Comparison of ENCODE assay signal across 8 cellular contexts in genomic region chr21:44011123-44011773, GRCh38. TPM values are rescaled to one million over a fixed set of nuclear protein-coding genes. Genes with fewer than 3 reads are reported as not detected.
A peak's percentile ranks its signal among the peaks of the same experiment; 100 is the strongest.
DNase-seq lines count a peak whose midpoint lies in the region; ATAC-seq and TF ChIP-seq lines count a peak whose summit lies in the region.

No MANE protein-coding gene starts in this region.

- in situ Hi-C loops in astrocyte of the cerebellum (cut with HindIII; ENCODE audit: low sequenced_read_pairs): loop anchor here (5.0 kb wide), 1 partner anchor 99 kb away; no protein-coding TSS in a partner anchor

- H3K27me3 ChIP-seq in liver (ENCODE audit: control insufficient read depth in 4 of 4, insufficient read depth in 4 of 4, low read length in 3 of 4) (no peaks in the 10 kb centered on the region), tibial artery (no peaks in the 10 kb centered on the region)

- TF ChIP-seq RAD21 in liver (IDR thresholded peaks at IDR 0.05): no peak

- no peaks in the 10 kb centered on the region for H3K9me3 Mint-ChIP-seq in activated CD8-positive, alpha-beta memory T cell treated with anti-CD3 and anti-CD28 coated beads, Interleukin-2, amount 10 ng/mL, durations not matched to agents 7 days and 5 days (ENCODE audit: low read depth)

- CTCF ChIA-PET in activated CD8-positive, alpha-beta memory T cell treated with anti-CD3 and anti-CD28 coated beads, Interleukin-2, amount 10 ng/mL, durations not matched to agents 7 days and 5 days (lab: Charles Lee): interaction anchor here (0.9 to 1.4 kb wide), 2 partner anchors 11 to 80 kb away, joined by 3 read pairs; no protein-coding TSS in a partner anchor

- peak overlapping the region; percentile 87 for H3K27ac Mint-ChIP-seq in activated CD8-positive, alpha-beta memory T cell treated with anti-CD3 and anti-CD28 coated beads, Interleukin-2, amount 10 ng/mL, durations not matched to agents 7 days and 5 days

- 40% methylated on average over 20 of the region's 20 CpGs for WGBS in liver

- peaks cover 16% of the 10 kb centered on the region for H3K36me3 Mint-ChIP-seq in activated CD8-positive, alpha-beta memory T cell treated with anti-CD3 and anti-CD28 coated beads, Interleukin-2, amount 10 ng/mL, durations not matched to agents 7 days and 5 days

- DNase-seq in activated CD8-positive, alpha-beta memory T cell treated with anti-CD3 and anti-CD28 coated beads, Interleukin-2, amount 10 ng/mL, durations not matched to agents 7 days and 5 days: no peak
- DNase-seq in activated CD8-positive, alpha-beta memory T cell treated with anti-CD3 and anti-CD28 coated beads, Interleukin-2, amount 50 U/mL, for 4 hours: no peak
- DNase-seq in astrocyte of the cerebellum (ENCODE audit: low read depth) (no peak), tibial artery (no peak), DMS 273 treated with DMSO at 0.1 percent for 48 hours (lab: John Stamatoyannopoulos, UW) (no peak), KG1 (lab: John Stamatoyannopoulos, UW) (no peak), Kasumi-1 (lab: John Stamatoyannopoulos, UW) (no peak)

- peak overlapping the region; percentile 69 to 74 for H3K9ac ChIP-seq in liver (ENCODE audit: low read depth in 1 of 2, low read length in 2 of 2)

- TF ChIP-seq CTCF in astrocyte of the cerebellum (IDR thresholded peaks at IDR 0.05; ENCODE audit: low read depth, low read length, missing control alignments) (no peak), liver (IDR thresholded peaks at IDR 0.05; ENCODE audit: low read depth, low read length, missing input control) (no peak), tibial artery (IDR thresholded peaks at IDR 0.05) (no peak)

- no peak for ATAC-seq in activated CD8-positive, alpha-beta memory T cell treated with anti-CD3 and anti-CD28 coated beads, Interleukin-2, amount 10 ng/mL, durations not matched to agents 7 days and 5 days

- H3K36me3 ChIP-seq in liver (ENCODE audit: control insufficient read depth in 4 of 4, insufficient read depth in 3 of 4, low read depth in 1 of 4, low read length in 3 of 4) (no peaks in the 10 kb centered on the region), tibial artery (no peaks in the 10 kb centered on the region)

- intact Hi-C loops in tibial artery (cut with DNase I; ENCODE audit: low total_unique reads): loop anchor here (5.0 to 10.0 kb wide), 2 partner anchors 146 to 861 kb away; partner anchors contain the start of genes AGPAT3 and PTTG1IP

- peak overlapping the region; percentile 74 for H3K4me3 ChIP-seq in astrocyte of the cerebellum (ENCODE audit: low read depth, low read length)
- peak overlapping the region; percentile 83 to 100 (median 85) for H3K4me3 ChIP-seq in liver (ENCODE audit: low read depth in 1 of 3, low read length in 3 of 3)
- peak overlapping the region; percentile 87 to 91 for H3K4me3 ChIP-seq in tibial artery

- no peaks in the 10 kb centered on the region for H3K27me3 Mint-ChIP-seq in activated CD8-positive, alpha-beta memory T cell treated with anti-CD3 and anti-CD28 coated beads, Interleukin-2, amount 10 ng/mL, durations not matched to agents 7 days and 5 days

- peak overlapping the region; percentile 79 for H3K4me3 Mint-ChIP-seq in activated CD8-positive, alpha-beta memory T cell treated with anti-CD3 and anti-CD28 coated beads, Interleukin-2, amount 10 ng/mL, durations not matched to agents 7 days and 5 days

- H3K27ac ChIP-seq in liver (ENCODE audit: low read depth in 1 of 2, low read length in 2 of 2): peak overlapping the region; percentile 93 to 97
- H3K27ac ChIP-seq in tibial artery: peak overlapping the region; percentile 97 to 99

- no peaks in the 10 kb centered on the region for H3K9me3 ChIP-seq in liver (ENCODE audit: control insufficient read depth in 4 of 4, low read length in 3 of 4)
- no peaks in the 10 kb centered on the region for H3K9me3 ChIP-seq in tibial artery

- peaks cover 42% of the 10 kb centered on the region for H3K4me1 Mint-ChIP-seq in activated CD8-positive, alpha-beta memory T cell treated with anti-CD3 and anti-CD28 coated beads, Interleukin-2, amount 10 ng/mL, durations not matched to agents 7 days and 5 days

- H3K4me1 ChIP-seq in liver (ENCODE audit: control insufficient read depth in 4 of 4, insufficient read depth in 4 of 4, low read length in 3 of 4): peaks cover 8 to 35% (median 31%) of the 10 kb centered on the region in 4 donors
- peaks cover 0 to 42% (median 29%) of the 10 kb centered on the region in 4 donors for H3K4me1 ChIP-seq in tibial artery

TF ChIP-seq in liver, 16 proteins besides CTCF, POLR2A, EP300 and RAD21:
- no peak for TF ChIP-seq YY1 (IDR thresholded peaks at IDR 0.05)
- TF ChIP-seq FOXA2 (IDR thresholded peaks at IDR 0.05): no peak
- TF ChIP-seq SP1 (IDR thresholded peaks at IDR 0.05): no peak
- no peak for TF ChIP-seq HNF4A (conservative IDR thresholded peaks at IDR 0.05)
- TF ChIP-seq ATF3 (IDR thresholded peaks at IDR 0.05): no peak
- TF ChIP-seq TAF1 (conservative IDR thresholded peaks at IDR 0.05): no peak
- no peak for TF ChIP-seq ZBTB33 (IDR thresholded peaks at IDR 0.05)
- TF ChIP-seq FOXA1 (IDR thresholded peaks at IDR 0.05): no peak
- no peak for TF ChIP-seq GABPA (IDR thresholded peaks at IDR 0.05 in 1 of 2, conservative IDR thresholded peaks at IDR 0.05 in 1 of 2)
- TF ChIP-seq NR2F2 (IDR thresholded peaks at IDR 0.05): no peak
- TF ChIP-seq JUND (IDR thresholded peaks at IDR 0.05): no peak
- TF ChIP-seq MAX (IDR thresholded peaks at IDR 0.05): no peak

RNA-seq across cellular contexts. Expression of gene TRAPPC10, which starts 0.9 kb away (rescaled TPM):
- 10 to 100 TPM; 71.5 to 71.7 TPM for total RNA-seq in activated CD8-positive, alpha-beta memory T cell treated with anti-CD3 and anti-CD28 coated beads, Interleukin-2, amount 10 ng/mL, durations not matched to agents 7 days and 5 days
- 10 to 100 TPM; 16.6 to 24.9 TPM for total RNA-seq in liver
- polyA plus RNA-seq in liver: 1 to 10 TPM; 4.9 to 7.2 TPM
